ENCODE assay signal across 1 cellular context in genomic region chr13:109140777-109141354, GRCh38.
TF ChIP-seq lines count a peak whose summit lies in the region.

No MANE protein-coding gene starts in this region.

TF ChIP-seq in SK-N-SH, 30 proteins besides CTCF, POLR2A, EP300 and RAD21 (continued from another document):
- TF ChIP-seq PBX3 (IDR thresholded peaks at IDR 0.05) = no peak
- TF ChIP-seq IRF3 (IDR thresholded peaks at IDR 0.05; ENCODE audit: low read depth, low read length) = no peak
- TF ChIP-seq MAX (IDR thresholded peaks at IDR 0.05; ENCODE audit: low read depth) = no peak
- no peak for TF ChIP-seq JUND (IDR thresholded peaks at IDR 0.05)
- TF ChIP-seq USF1 (IDR thresholded peaks at IDR 0.05; ENCODE audit: borderline replicate concordance, low read depth) = no peak
- no peak for TF ChIP-seq FOXM1 (IDR thresholded peaks at IDR 0.05; ENCODE audit: low read depth)
- TF ChIP-seq GATA2 (CRISPR knock-in tag; IDR thresholded peaks at IDR 0.05) = no peak
- TF ChIP-seq FOXJ3 (CRISPR knock-in tag; IDR thresholded peaks at IDR 0.05) = no peak
- TF ChIP-seq RCOR1 (IDR thresholded peaks at IDR 0.05; ENCODE audit: low read length) = no peak
- no peak for TF ChIP-seq SIN3A (IDR thresholded peaks at IDR 0.05; ENCODE audit: borderline replicate concordance, low read depth, low read length)
- no peak for TF ChIP-seq CHD2 (IDR thresholded peaks at IDR 0.05; ENCODE audit: low read length, partially characterized antibody)
